In the genomic region with DNA sequence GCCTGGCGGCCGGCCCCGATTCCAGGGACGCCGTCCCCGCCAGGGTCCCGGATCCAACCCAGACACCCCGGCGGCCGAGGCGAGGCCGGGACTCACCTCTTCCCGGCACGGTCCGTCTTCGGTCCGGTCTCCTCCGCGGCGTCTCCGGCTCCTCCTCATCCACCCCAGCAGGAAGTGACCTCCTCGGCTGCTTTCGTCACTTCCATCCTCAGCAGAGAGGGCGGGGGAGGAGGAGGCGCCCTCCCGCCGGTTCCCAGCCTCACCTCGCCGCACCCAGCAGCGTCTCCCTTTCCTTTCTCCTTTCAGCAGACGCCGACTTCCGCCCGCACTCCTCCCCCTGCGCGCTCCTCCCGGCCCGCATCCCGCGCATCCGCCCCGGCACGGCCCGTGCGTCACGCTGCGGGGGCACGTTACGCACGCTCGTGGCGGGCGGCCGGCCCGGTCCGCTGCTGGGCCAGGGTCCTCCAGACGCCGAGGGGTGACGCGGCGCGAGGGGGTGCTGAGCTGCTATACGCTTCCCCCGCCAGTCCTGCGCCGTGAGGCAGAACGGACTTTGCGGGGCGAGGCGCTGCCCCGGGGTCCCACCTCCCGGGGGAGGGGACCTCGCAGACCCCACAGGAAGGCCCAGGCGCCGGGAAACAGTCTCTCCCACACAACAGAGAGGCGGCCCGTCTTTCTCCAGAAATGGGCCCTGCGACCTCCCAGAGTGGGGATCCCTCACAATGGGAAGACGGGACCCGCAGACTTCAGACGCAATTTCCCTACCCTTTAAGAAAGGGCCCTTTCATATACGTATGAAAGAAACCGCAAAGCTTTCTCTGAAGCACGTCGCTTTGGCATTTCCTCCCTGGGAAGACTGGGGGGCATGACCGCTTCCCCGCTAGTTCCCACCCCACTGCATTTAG, we compare ENCODE assay signal across 8 cellular contexts. TPM values are rescaled to one million over a fixed set of nuclear protein-coding genes. Genes with fewer than 3 reads are reported as not detected.
DNase-seq lines count a peak whose midpoint lies in the region; TF ChIP-seq lines count a peak whose summit lies in the region.

A gene (minus strand): TSS at position 176 of the 905 bp plus-strand sequence. CDS start 2,043 bp downstream, outside the sequence.

- H3K27me3 Mint-ChIP-seq in neural progenitor cell (ENCODE audit: insufficient read depth, low read depth): peaks cover 9% of the 10 kb centered on the region

- peaks cover 25% of the 10 kb centered on the region for H4K20me1 ChIP-seq in neural progenitor cell (ENCODE audit: low read depth)

- H3K9me3 Mint-ChIP-seq in neural progenitor cell: no peaks in the 10 kb centered on the region

- H3K9ac ChIP-seq in neural progenitor cell (peak within 1 kb of the TSS; percentile 77), stomach smooth muscle (ENCODE audit: low read length in 2 of 2) (peak within 1 kb of the TSS; percentile 87 to 95)

- H3F3A ChIP-seq in neural progenitor cell (ENCODE audit: low read depth): peaks cover 33% of the 10 kb centered on the region

- TF ChIP-seq CTCF in foreskin fibroblast (IDR thresholded peaks at IDR 0.05; ENCODE audit: low read depth, low read length) (no peak), neural progenitor cell (IDR thresholded peaks at IDR 0.05) (no peak)

- H3K4me1 ChIP-seq in neural progenitor cell: peaks cover 20% of the 10 kb centered on the region
- H3K4me1 ChIP-seq in stomach smooth muscle (ENCODE audit: control insufficient read depth, insufficient read depth, low read length): peaks cover 18% of the 10 kb centered on the region

- peak within 1 kb of the TSS; percentile 97 for H3K27ac Mint-ChIP-seq in neural progenitor cell

- H3K36me3 ChIP-seq in neural progenitor cell: no peaks in the 10 kb centered on the region
- H3K36me3 ChIP-seq in stomach smooth muscle (ENCODE audit: control insufficient read depth in 2 of 2, insufficient read depth in 2 of 2, low read length in 2 of 2): peaks cover 16 to 22% of the 10 kb centered on the region in 2 donors

- H3K4me3 ChIP-seq in foreskin fibroblast (ENCODE audit: low read depth in 1 of 2, low read length in 2 of 2): peak within 1 kb of the TSS; percentile 90 to 96
- H3K4me3 ChIP-seq in neural progenitor cell: peak within 1 kb of the TSS; percentile 93
- peak within 1 kb of the TSS; percentile 84 to 91 for H3K4me3 ChIP-seq in stomach smooth muscle (ENCODE audit: low read length in 2 of 2)

- H3K36me3 Mint-ChIP-seq in neural progenitor cell: peaks cover 11% of the 10 kb centered on the region

- H3K4me2 ChIP-seq in neural progenitor cell: peak within 1 kb of the TSS; percentile 95

- H3K4me1 Mint-ChIP-seq in neural progenitor cell: peaks cover 26% of the 10 kb centered on the region

- H3K27me3 ChIP-seq in neural progenitor cell: no peaks in the 10 kb centered on the region
- H3K27me3 ChIP-seq in stomach smooth muscle (ENCODE audit: control insufficient read depth in 1 of 2, insufficient read depth in 2 of 2, low read length in 2 of 2): no peaks in the 10 kb centered on the region

- peak within 1 kb of the TSS; percentile 92 for H2AFZ ChIP-seq in neural progenitor cell (replicated peaks)

- H3K9me3 ChIP-seq in neural progenitor cell (ENCODE audit: low read depth) (no peaks in the 10 kb centered on the region), stomach smooth muscle (ENCODE audit: control insufficient read depth in 2 of 2, low read length in 2 of 2) (no peaks in the 10 kb centered on the region)

- H3K79me2 ChIP-seq in neural progenitor cell (ENCODE audit: low read depth): peaks cover 35% of the 10 kb centered on the region

- H3K4me3 Mint-ChIP-seq in neural progenitor cell: peak within 1 kb of the TSS; percentile 99

- peak within 1 kb of the TSS; percentile 95 for H3K27ac ChIP-seq in neural progenitor cell
- H3K27ac ChIP-seq in stomach smooth muscle (ENCODE audit: low read length): peak within 1 kb of the TSS; percentile 95

- DNase-seq in EH (ENCODE audit: low read depth) (peak; percentile 96), GOT3 (lab: John Stamatoyannopoulos, UW) (peak; percentile 70), LoVo (ENCODE audit: low spot score) (peak; percentile 92), SIG-M5 (lab: John Stamatoyannopoulos, UW) (peak; percentile 87), activated gamma-delta T cell (lab: John Stamatoyannopoulos, UW) (peak; percentile 82), foreskin fibroblast (peak; percentile 88 to 95), neural progenitor cell (ENCODE audit: low spot score) (peak; percentile 93)

RNA-seq across cellular contexts. Expression of the gene that starts here (rescaled TPM):
- total RNA-seq in neural progenitor cell (ENCODE audit: low replicate concordance): 13.7 and 19.5 TPM in 2 replicates

Comparison
In these comparisons a context has a peak if more than half of its experiments do, and no peak if none do; other contexts are left out.
1. Peak in every context shown above with its lines: DNase-seq, H3K4me3 ChIP-seq and H3K27ac ChIP-seq.